In genomic region chr2:27448381-27448780, GRCh38 we compare ENCODE assay signal across 16 cellular contexts. TPM values are rescaled to one million over a fixed set of nuclear protein-coding genes. Genes with fewer than 3 reads are reported as not detected.
A peak's percentile ranks its signal among the peaks of the same experiment; 100 is the strongest.
DNase-seq lines count a peak whose midpoint lies in the region; ATAC-seq and TF ChIP-seq lines count a peak whose summit lies in the region.
"Had no signal": no experiment of that assay in that cellular context is flagged by ENCODE, and none has a peak within 500 bp of the region (broad histone marks: within the 10 kb centered on the region; RNA-seq: fewer than 3 reads in every experiment).

No MANE protein-coding gene starts in this region.

- TF ChIP-seq CTCF in type B pancreatic cell (conservative IDR thresholded peaks at IDR 0.05): no peak

- H3K27ac Mint-ChIP-seq in activated CD4-positive, alpha-beta T cell treated with anti-CD3 and anti-CD28 coated beads, Interleukin-2, amount 10 ng/mL, durations not matched to agents 7 days and 5 days: peak overlapping the region; percentile 38
- peak overlapping the region; percentile 28 to 33 for H3K27ac Mint-ChIP-seq in effector memory CD8-positive, alpha-beta T cell
- peak overlapping the region; percentile 13 for H3K27ac Mint-ChIP-seq in type B pancreatic cell
- H3K27ac Mint-ChIP-seq: GM23338 had no signal

- CTCF ChIA-PET in activated CD4-positive, alpha-beta T cell treated with anti-CD3 and anti-CD28 coated beads, Interleukin-2, amount 10 ng/mL, durations not matched to agents 7 days and 5 days (lab: Charles Lee): interaction anchor here (1.1 to 2.3 kb wide), 4 partner anchors 10 to 234 kb away, joined by 3 to 10 read pairs (median 4); no protein-coding TSS in a partner anchor

- DNase-seq in activated CD4-positive, alpha-beta T cell treated with anti-CD3 and anti-CD28 coated beads, Interleukin-2, amount 10 ng/mL, durations not matched to agents 7 days and 5 days: no peak
- DNase-seq in activated CD4-positive, alpha-beta T cell treated with anti-CD3 and anti-CD28 coated beads, Interleukin-2, amount 50 U/mL, for 4 hours: no peak
- DNase-seq in NCI-H146 treated with DMSO at 0.1 percent for 48 hours (lab: John Stamatoyannopoulos, UW; ENCODE audit: unreplicated experiment): peak; percentile 80
- DNase-seq in effector memory CD8-positive, alpha-beta T cell: no peak
- DNase-seq in type B pancreatic cell (ENCODE audit: extremely low spot score, unreplicated experiment): no peak
- DNase-seq in stimulated activated CD4-positive, alpha-beta T cell treated with anti-CD3 and anti-CD28 coated beads, Interleukin-4, amount 100 ng/mL, for 1 hour: no peak
- DNase-seq: ACHN; Calu3; CD4-positive, CD25-positive, alpha-beta regulatory T cell; DMS 273 treated with DMSO at 0.1 percent for 48 hours; H7 had no signal

- no peaks in the 10 kb centered on the region for H3K9me3 Mint-ChIP-seq in activated CD4-positive, alpha-beta T cell treated with anti-CD3 and anti-CD28 coated beads, Interleukin-2, amount 10 ng/mL, durations not matched to agents 7 days and 5 days
- no peaks in the 10 kb centered on the region for H3K9me3 Mint-ChIP-seq in effector memory CD8-positive, alpha-beta T cell
- H3K9me3 Mint-ChIP-seq in type B pancreatic cell: no peaks in the 10 kb centered on the region
- H3K9me3 Mint-ChIP-seq: CD4-positive, CD25-positive, alpha-beta regulatory T cell; GM23338 had no signal

- no peak overlapping the region for H3K4me3 Mint-ChIP-seq in activated CD4-positive, alpha-beta T cell treated with anti-CD3 and anti-CD28 coated beads, Interleukin-2, amount 10 ng/mL, durations not matched to agents 7 days and 5 days
- no peak overlapping the region for H3K4me3 Mint-ChIP-seq in effector memory CD8-positive, alpha-beta T cell
- no peak overlapping the region for H3K4me3 Mint-ChIP-seq in type B pancreatic cell
- H3K4me3 Mint-ChIP-seq: CD4-positive, CD25-positive, alpha-beta regulatory T cell; GM23338 had no signal

- H3K36me3 Mint-ChIP-seq in activated CD4-positive, alpha-beta T cell treated with anti-CD3 and anti-CD28 coated beads, Interleukin-2, amount 10 ng/mL, durations not matched to agents 7 days and 5 days (ENCODE audit: low read depth): peaks cover under 1% of the 10 kb centered on the region
- peaks cover 9% of the 10 kb centered on the region for H3K36me3 Mint-ChIP-seq in effector memory CD8-positive, alpha-beta T cell (ENCODE audit: insufficient read depth)
- H3K36me3 Mint-ChIP-seq in type B pancreatic cell: peaks cover 30% of the 10 kb centered on the region

- peaks cover 10% of the 10 kb centered on the region for H3K4me1 Mint-ChIP-seq in activated CD4-positive, alpha-beta T cell treated with anti-CD3 and anti-CD28 coated beads, Interleukin-2, amount 10 ng/mL, durations not matched to agents 7 days and 5 days
- peaks cover 0 to 3% of the 10 kb centered on the region in 2 donors for H3K4me1 Mint-ChIP-seq in effector memory CD8-positive, alpha-beta T cell (ENCODE audit: low read depth in 2 of 2)
- no peaks in the 10 kb centered on the region for H3K4me1 Mint-ChIP-seq in type B pancreatic cell (ENCODE audit: unreplicated experiment)

- no peak for ATAC-seq in effector memory CD8-positive, alpha-beta T cell (replicated peaks)
- ATAC-seq in GM21423 (IDR thresholded peaks at IDR 0.05; ENCODE audit: unreplicated experiment): no peak
- ATAC-seq: GM23338 had no signal

- H3K27me3 Mint-ChIP-seq in activated CD4-positive, alpha-beta T cell treated with anti-CD3 and anti-CD28 coated beads, Interleukin-2, amount 10 ng/mL, durations not matched to agents 7 days and 5 days: no peaks in the 10 kb centered on the region
- no peaks in the 10 kb centered on the region for H3K27me3 Mint-ChIP-seq in effector memory CD8-positive, alpha-beta T cell
- no peaks in the 10 kb centered on the region for H3K27me3 Mint-ChIP-seq in type B pancreatic cell
- H3K27me3 Mint-ChIP-seq: CD4-positive, CD25-positive, alpha-beta regulatory T cell had no signal

- POLR2A ChIA-PET in activated CD4-positive, alpha-beta T cell treated with anti-CD3 and anti-CD28 coated beads, Interleukin-2, amount 10 ng/mL, durations not matched to agents 7 days and 5 days (lab: Charles Lee): interaction anchor here (0.6 kb wide), 2 partner anchors 56 to 156 kb away, joined by 4 read pairs; no protein-coding TSS in a partner anchor

RNA-seq across cellular contexts. Expression of gene KRTCAP3, which starts 6.2 kb away (rescaled TPM):
- 1 to 10 TPM; 7.1 to 8.3 TPM for total RNA-seq in activated CD4-positive, alpha-beta T cell treated with anti-CD3 and anti-CD28 coated beads, Interleukin-2, amount 10 ng/mL, durations not matched to agents 7 days and 5 days
- 12.4 and 23.9 TPM in 2 replicates for total RNA-seq in type B pancreatic cell (ENCODE audit: low replicate concordance)
- total RNA-seq: A172, Daoy had no signal

RNA-seq across cellular contexts. Expression of gene NRBP1, which starts 19.9 kb away (rescaled TPM):
- 10 to 100 TPM; 77.1 to 82.3 TPM for total RNA-seq in activated CD4-positive, alpha-beta T cell treated with anti-CD3 and anti-CD28 coated beads, Interleukin-2, amount 10 ng/mL, durations not matched to agents 7 days and 5 days
- 96.7 and 105 TPM in 2 replicates for total RNA-seq in type B pancreatic cell (ENCODE audit: low replicate concordance)

RNA-seq across cellular contexts. Expression of gene PPM1G, which starts 39.0 kb away (rescaled TPM):
- 100 to 1,000 TPM; 109 TPM for total RNA-seq in activated CD4-positive, alpha-beta T cell treated with anti-CD3 and anti-CD28 coated beads, Interleukin-2, amount 10 ng/mL, durations not matched to agents 7 days and 5 days
- 80.4 and 95.3 TPM in 2 replicates for total RNA-seq in type B pancreatic cell (ENCODE audit: low replicate concordance)

RNA-seq across cellular contexts. Expression of gene IFT172, which starts 41.2 kb away (rescaled TPM):
- total RNA-seq in activated CD4-positive, alpha-beta T cell treated with anti-CD3 and anti-CD28 coated beads, Interleukin-2, amount 10 ng/mL, durations not matched to agents 7 days and 5 days: 1 to 10 TPM; 9.3 to 9.8 TPM
- 17.5 and 54.1 TPM in 2 replicates for total RNA-seq in type B pancreatic cell (ENCODE audit: low replicate concordance)

RNA-seq across cellular contexts. Expression of gene FNDC4, which starts 46.6 kb away (rescaled TPM):
- not detected for total RNA-seq in activated CD4-positive, alpha-beta T cell treated with anti-CD3 and anti-CD28 coated beads, Interleukin-2, amount 10 ng/mL, durations not matched to agents 7 days and 5 days
- total RNA-seq in type B pancreatic cell (ENCODE audit: low replicate concordance): 3.9 and 11.7 TPM in 2 replicates
- total RNA-seq: HT-29 had no signal
